25 cellular contexts compared by ENCODE assay signal in genomic region chr6:163570579-163571231, GRCh38.
DNase-seq lines count a peak whose midpoint lies in the region; ATAC-seq and TF ChIP-seq lines count a peak whose summit lies in the region.
"Had no signal": no experiment of that assay in that cellular context is flagged by ENCODE, and none has a peak within 500 bp of the region (broad histone marks: within the 10 kb centered on the region; RNA-seq: fewer than 3 reads in every experiment).

No MANE protein-coding gene starts in this region.

- TSS peak; percentile 25 for BruUV-seq in mammary epithelial cell (replicated peaks; lab: Mats Ljungman, UMichigan)

- no peaks in the 10 kb centered on the region for H3K9me3 ChIP-seq in left ventricle myocardium inferior (replicated peaks)
- no peaks in the 10 kb centered on the region for H3K9me3 ChIP-seq in right cardiac atrium (ENCODE audit: control insufficient read depth, low read length)
- H3K9me3 ChIP-seq in mammary epithelial cell (replicated peaks; ENCODE audit: insufficient read depth, low read length) = no peaks in the 10 kb centered on the region
- H3K9me3 ChIP-seq: A549, heart right ventricle, prostate gland, spleen, suprapubic skin had no signal

- H2AFZ ChIP-seq in mammary epithelial cell (ENCODE audit: low read depth, low read length) = no peak overlapping the region

- H3K27me3 ChIP-seq in left ventricle myocardium inferior (ENCODE audit: low read depth) (no peaks in the 10 kb centered on the region), right cardiac atrium (ENCODE audit: control insufficient read depth, insufficient read depth) (no peaks in the 10 kb centered on the region), mammary epithelial cell (ENCODE audit: insufficient read depth, low read length) (no peaks in the 10 kb centered on the region)
- H3K27me3 ChIP-seq: BLaER1 treated with 17β-estradiol and CSF1 and Interleukin-3, amounts not matched to agents 10 nM and 100 nM; heart right ventricle; spleen; suprapubic skin had no signal

- H3K27ac ChIP-seq in left ventricle myocardium inferior (replicated peaks) = peak overlapping the region; percentile 25
- H3K27ac ChIP-seq in right cardiac atrium (ENCODE audit: low read length) = no peak overlapping the region
- H3K27ac ChIP-seq in mammary epithelial cell (ENCODE audit: insufficient read depth, low read depth, low read length) = no peak overlapping the region
- H3K27ac ChIP-seq: A549; BLaER1 treated with 17β-estradiol and CSF1 and Interleukin-3, amounts not matched to agents 10 nM and 100 nM; KMS-11; prostate gland; spleen; suprapubic skin had no signal

- in situ Hi-C loops in mammary epithelial cell (cut with MboI; ENCODE audit: low sequenced_read_pairs in 2 of 2) = loop anchor here in 1 of 2 donors (25.0 kb wide), 1 partner anchor 133 kb away; no protein-coding TSS in a partner anchor

- H3K9ac ChIP-seq in mammary epithelial cell (ENCODE audit: insufficient read depth, low read length) = no peak overlapping the region
- H3K9ac ChIP-seq: BLaER1 treated with 17β-estradiol and CSF1 and Interleukin-3, amounts not matched to agents 10 nM and 100 nM; KMS-11 had no signal

- 70% methylated on average over 12 of the region's 12 CpGs for WGBS in right cardiac atrium
- 85% methylated on average over 7 of the region's 12 CpGs for WGBS in mammary epithelial cell (ENCODE audit: low coverage, missing lambda C conversion rate)

- H3K36me3 ChIP-seq in left ventricle myocardium inferior = peaks cover 65% of the 10 kb centered on the region
- peaks cover 1% of the 10 kb centered on the region for H3K36me3 ChIP-seq in mammary epithelial cell (ENCODE audit: insufficient read depth, low read length)
- H3K36me3 ChIP-seq: prostate gland had no signal

- dilution Hi-C loops in mammary epithelial cell (cut with HindIII; ENCODE audit: low sequenced_read_pairs) = no loop called here

- CTCF ChIA-PET in mammary epithelial cell (lab: Charles Lee; ENCODE audit: low non-redundant PET) = no interaction called here

- no peak overlapping the region for H3K4me2 ChIP-seq in mammary epithelial cell (ENCODE audit: insufficient read depth, low read depth, low read length)
- H3K4me2 ChIP-seq: A549; BLaER1 treated with 17β-estradiol and CSF1 and Interleukin-3, amounts not matched to agents 10 nM and 100 nM; KMS-11 had no signal

- H4K20me1 ChIP-seq in mammary epithelial cell (ENCODE audit: insufficient read depth, low read length) = no peaks in the 10 kb centered on the region

- TF ChIP-seq CTCF in left ventricle myocardium inferior (IDR thresholded peaks at IDR 0.05; ENCODE audit: borderline replicate concordance) (no peak), mammary epithelial cell (conservative IDR thresholded peaks at IDR 0.05 in 1 of 2, IDR thresholded peaks at IDR 0.05 in 1 of 2; ENCODE audit: extremely low read depth in 1 of 2, insufficient read depth in 1 of 2, low read depth in 1 of 2, low read length in 2 of 2) (no peak)

- H3K79me2 ChIP-seq in mammary epithelial cell (ENCODE audit: insufficient read depth, low read length) = no peaks in the 10 kb centered on the region

- DNase-seq in left ventricle myocardium inferior (no peak), right cardiac atrium (no peak), mammary epithelial cell (no peak), left lobe of liver (ENCODE audit: low spot score) (no peak), superior temporal gyrus (ENCODE audit: extremely low spot score) (peak; percentile 67), HCEC 1CT (no peak)
- DNase-seq: activated CD4-positive, alpha-beta T cell treated with anti-CD3 and anti-CD28 coated beads for 4 hours; activated CD8-positive, alpha-beta memory T cell treated with anti-CD3 and anti-CD28 coated beads, Interleukin-2, amount 50 U/mL, for 4 hours; activated effector memory CD4-positive, alpha-beta T cell treated with anti-CD3 and anti-CD28 coated beads, Interleukin-2, amount 50 U/mL, for 16 hours; effector memory CD4-positive, alpha-beta T cell; heart right ventricle; islet precursor cell; mesendoderm; natural killer cell; NCI-H1048; NCI-H1930; RPMI8226; spleen had no signal

- H3K4me1 ChIP-seq in left ventricle myocardium inferior (peaks cover 60% of the 10 kb centered on the region), right cardiac atrium (ENCODE audit: control insufficient read depth, insufficient read depth, low read length) (peaks cover 1% of the 10 kb centered on the region), mammary epithelial cell (ENCODE audit: insufficient read depth, low read length) (peaks cover 14% of the 10 kb centered on the region)
- H3K4me1 ChIP-seq: BLaER1 treated with 17β-estradiol and CSF1 and Interleukin-3, amounts not matched to agents 10 nM and 100 nM; prostate gland; spleen had no signal

- no peak for ATAC-seq in right cardiac atrium
- peak; percentile 95 for ATAC-seq in left lobe of liver
- ATAC-seq in HG03108 (IDR thresholded peaks at IDR 0.05; ENCODE audit: unreplicated experiment) = no peak
- no peak for ATAC-seq in GM21423 (IDR thresholded peaks at IDR 0.05; ENCODE audit: unreplicated experiment)
- ATAC-seq: A549, natural killer cell had no signal

- H3K4me3 ChIP-seq in left ventricle myocardium inferior = no peak overlapping the region
- H3K4me3 ChIP-seq in right cardiac atrium (ENCODE audit: low read length) = no peak overlapping the region
- H3K4me3 ChIP-seq in mammary epithelial cell (replicated peaks in 1 of 3; ENCODE audit: insufficient read depth in 1 of 3, low read depth in 2 of 3, low read length in 3 of 3) = no peak overlapping the region
- H3K4me3 ChIP-seq: A549; BLaER1 treated with 17β-estradiol and CSF1 and Interleukin-3, amounts not matched to agents 10 nM and 100 nM; heart right ventricle; prostate gland; spleen; suprapubic skin had no signal

- intact Hi-C loops in left ventricle myocardium inferior (cut with micrococcal nuclease) (loop anchor here (10.0 kb wide), 1 partner anchor 384 kb away; no protein-coding TSS in a partner anchor), right cardiac atrium (cut with DNase I) (no loop called here), mammary epithelial cell (cut with micrococcal nuclease) (no loop called here)
